Comparison of ENCODE assay signal across 31 cellular contexts in genomic region chr2:142330458-142330857, GRCh38.
"Had no signal": no experiment of that assay in that cellular context is flagged by ENCODE, and none has a peak within 500 bp of the region (broad histone marks: within the 10 kb centered on the region; RNA-seq: fewer than 3 reads in every experiment).

No MANE protein-coding gene starts in this region.

- H3K36me3 ChIP-seq: adrenal gland, ascending aorta, brain microvascular endothelial cell, breast epithelium, cardiac muscle cell had no signal

- H3K27me3 ChIP-seq: adrenal gland, ascending aorta, body of pancreas, brain microvascular endothelial cell, breast epithelium, cardiac muscle cell had no signal

- H3K4me1 ChIP-seq: adrenal gland, ascending aorta, body of pancreas, breast epithelium had no signal

- H3K27ac ChIP-seq: adrenal gland, ascending aorta, body of pancreas, brain microvascular endothelial cell, breast epithelium, cardiac muscle cell had no signal

- DNase-seq: activated effector memory CD4-positive, alpha-beta T cell treated with anti-CD3 and anti-CD28 coated beads, Interleukin-2, amount 50 U/mL, for 16 hours; activated effector memory CD4-positive, alpha-beta T cell treated with Interleukin-2 at 50 U/mL for 16 hours; activated gamma-delta T cell; activated gamma-delta T cell treated with Interleukin-2 at 50 U/mL for 16 hours; activated naive CD4-positive, alpha-beta T cell; activated naive CD4-positive, alpha-beta T cell treated with anti-CD3 and anti-CD28 coated beads for 36 hours; activated naive CD4-positive, alpha-beta T cell treated with anti-CD3 and anti-CD28 coated beads, Interleukin-2, amount 10 ng/mL, durations not matched to agents 7 days and 5 days; activated naive CD4-positive, alpha-beta T cell treated with anti-CD3 and anti-CD28 coated beads, Interleukin-2, amount 50 U/mL, for 16 hours; activated naive CD4-positive, alpha-beta T cell treated with Interleukin-2 at 50 U/mL for 16 hours; activated naive CD8-positive, alpha-beta T cell treated with anti-CD3 and anti-CD28 coated beads for 36 hours; activated naive CD8-positive, alpha-beta T cell treated with anti-CD3 and anti-CD28 coated beads, Interleukin-2, amount 10 ng/mL, durations not matched to agents 7 days and 5 days; activated naive CD8-positive, alpha-beta T cell treated with anti-CD3 and anti-CD28 coated beads, Interleukin-2, amount 50 U/mL, for 24 hours; activated T-cell treated with anti-CD3 and anti-CD28 coated beads, Interleukin-2, amount 50 U/mL, for 24 hours; activated T-cell treated with anti-CD3 and anti-CD28 coated beads, Interleukin-2, amount 50 U/mL, for 4 hours; activated T-cell treated with anti-CD3 and anti-CD28 coated beads, Interleukin-2, amount 50 U/mL, for 48 hours; activated T-cell treated with anti-CD3 and anti-CD28 coated beads, Interleukin-2, amount 50 U/mL, for 72 hours; adrenal gland; amniotic stem cell; amygdala; anterior cingulate cortex; aorta; body of pancreas; brain microvascular endothelial cell; caudate nucleus; central memory CD4-positive, alpha-beta T cell; cerebellar nuclear complex had no signal

- ATAC-seq: activated naive CD4-positive, alpha-beta T cell treated with anti-CD3 and anti-CD28 coated beads, Interleukin-2, amount 50 U/mL, for 72 hours; activated naive CD8-positive, alpha-beta T cell treated with anti-CD3 and anti-CD28 coated beads, Interleukin-2, amount 50 U/mL, for 24 hours; activated T-cell treated with anti-CD3 and anti-CD28 coated beads, Interleukin-2, amount 50 U/mL, for 4 hours; activated T-cell treated with anti-CD3 and anti-CD28 coated beads, Interleukin-2, amount 50 U/mL, for 72 hours; activated T-helper 17 cell treated with anti-CD3 and anti-CD28 coated beads, Interleukin-2, amount 50 U/mL, for 72 hours; body of pancreas had no signal

- H3K4me3 ChIP-seq: adrenal gland, ascending aorta, body of pancreas, breast epithelium, cardiac muscle cell had no signal

- H3K9me3 ChIP-seq: adrenal gland, ascending aorta, body of pancreas had no signal
